In genomic region chr3:119322523-119323400, GRCh38 we compare ENCODE assay signal across 8 cellular contexts. TPM values are rescaled to one million over a fixed set of nuclear protein-coding genes. Genes with fewer than 3 reads are reported as not detected.
DNase-seq lines count a peak whose midpoint lies in the region; ATAC-seq and TF ChIP-seq lines count a peak whose summit lies in the region.

No MANE protein-coding gene starts in this region.

- ATAC-seq in GM19463 (IDR thresholded peaks at IDR 0.05; ENCODE audit: unreplicated experiment), result peak; percentile 82

- peaks cover 41% of the 10 kb centered on the region for H3K4me1 Mint-ChIP-seq in mesothelial cell of epicardium

- H3K27me3 Mint-ChIP-seq in mesothelial cell of epicardium (ENCODE audit: low read depth), result no peaks in the 10 kb centered on the region

- peak; percentile 80 for DNase-seq in COLO668 (lab: John Stamatoyannopoulos, UW; ENCODE audit: unreplicated experiment)
- DNase-seq in HK-2 (ENCODE audit: unreplicated experiment), result peak; percentile 95
- DNase-seq in NOMO-1 (lab: John Stamatoyannopoulos, UW; ENCODE audit: unreplicated experiment in 2 of 2), result peak; percentile 95 to 96
- peak; percentile 82 to 96 (median 88) for DNase-seq in activated CD8-positive, alpha-beta memory T cell treated with anti-CD3 and anti-CD28 coated beads for 48 hours (ENCODE audit: low read depth in 2 of 3, low spot score in 2 of 3)
- DNase-seq in mesothelial cell of epicardium (ENCODE audit: low spot score in 2 of 2, unreplicated experiment in 2 of 2), result peak; percentile 67 to 83
- DNase-seq in stimulated activated CD8-positive, alpha-beta memory T cell treated with anti-CD3 and anti-CD28 coated beads, Interleukin-15, amount 100 ng/mL, for 48 hours (ENCODE audit: low read depth in 2 of 2), result peak; percentile 95 to 96

- no peaks in the 10 kb centered on the region for H3K9me3 Mint-ChIP-seq in mesothelial cell of epicardium

- H3K4me3 Mint-ChIP-seq in mesothelial cell of epicardium, result peak overlapping the region; percentile 87

- peak overlapping the region; percentile 87 for H3K9ac ChIP-seq in endocrine pancreas (ENCODE audit: control insufficient read depth, insufficient read depth, low read length)

- no peaks in the 10 kb centered on the region for H3K27me3 ChIP-seq in endocrine pancreas (ENCODE audit: control insufficient read depth, insufficient read depth, low read length)

- H3K36me3 Mint-ChIP-seq in mesothelial cell of epicardium, result no peaks in the 10 kb centered on the region

- no peak for TF ChIP-seq CTCF in mesothelial cell of epicardium (IDR thresholded peaks at IDR 0.05; ENCODE audit: unreplicated experiment)

- peak overlapping the region; percentile 88 for H3K4me3 ChIP-seq in endocrine pancreas (ENCODE audit: control insufficient read depth, insufficient read depth, low read length)

- H3K4me1 ChIP-seq in endocrine pancreas (ENCODE audit: control insufficient read depth, insufficient read depth, low read length), result no peaks in the 10 kb centered on the region

- H3K36me3 ChIP-seq in endocrine pancreas (ENCODE audit: control insufficient read depth, insufficient read depth, low read length), result no peaks in the 10 kb centered on the region

- peak overlapping the region; percentile 99 for H3K27ac Mint-ChIP-seq in mesothelial cell of epicardium

- no peaks in the 10 kb centered on the region for H3K9me3 ChIP-seq in endocrine pancreas (ENCODE audit: control insufficient read depth, low read length)

RNA-seq across cellular contexts. Expression of gene ARHGAP31, which starts 28.6 kb away (rescaled TPM):
- total RNA-seq in mesothelial cell of epicardium, result 9.1 to 9.7 TPM (median 9.2 TPM) in 3 replicates

Comparison
In these comparisons a context has a peak if more than half of its experiments do, and no peak if none do; other contexts are left out.
1. Peak in every context shown above with its lines: DNase-seq, ATAC-seq and H3K4me3 ChIP-seq.